Comparison of ENCODE assay signal across 5 cellular contexts in the genomic region with DNA sequence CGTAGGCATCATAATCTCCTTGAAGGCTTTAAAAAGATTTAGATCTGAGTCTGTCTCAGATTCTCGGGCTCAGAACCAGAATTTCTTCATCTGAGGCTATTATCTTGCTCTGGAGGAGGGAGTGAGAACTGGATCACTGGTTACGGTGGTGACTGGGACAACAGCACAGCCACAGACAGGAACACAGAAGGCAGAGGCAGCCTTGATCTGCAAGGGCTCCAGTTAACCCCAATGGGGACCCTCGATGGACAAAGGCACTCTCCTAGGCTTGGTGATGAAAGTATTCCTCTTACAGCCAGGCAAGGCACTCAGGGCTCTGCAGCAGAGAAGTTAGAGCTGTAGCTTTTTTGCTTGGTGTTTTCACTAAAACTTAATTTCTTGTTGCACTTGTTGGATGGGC.
DNase-seq lines count a peak whose midpoint lies in the region; ATAC-seq and TF ChIP-seq lines count a peak whose summit lies in the region.
"Not testable (repeated sequence)": the region's sequence is repeated elsewhere in the genome, so short reads cannot be mapped to it uniquely, and the experiment has no call there.

No MANE protein-coding gene starts in this region.

- not testable (repeated sequence) for TF ChIP-seq EP300 in upper lobe of left lung (IDR thresholded peaks at IDR 0.05)

- not testable (repeated sequence) for H3K36me3 ChIP-seq in lower lobe of right lung, upper lobe of left lung, upper lobe of right lung

- H3K4me3 ChIP-seq in lower lobe of right lung, upper lobe of left lung, upper lobe of right lung: not testable (repeated sequence)

- H3K27me3 ChIP-seq in lower lobe of right lung (ENCODE audit: low read depth); upper lobe of left lung; upper lobe of right lung: not testable (repeated sequence)

- TF ChIP-seq CTCF in lower lobe of right lung (IDR thresholded peaks at IDR 0.05); upper lobe of left lung (IDR thresholded peaks at IDR 0.05); upper lobe of right lung (IDR thresholded peaks at IDR 0.05): not testable (repeated sequence)

- H3K4me3 Mint-ChIP-seq in central memory CD8-positive, alpha-beta T cell = not testable (repeated sequence)

- no CpG with 5 or more reads among the region's 4 CpGs for WGBS in upper lobe of left lung, 2 donors

- H3K27ac Mint-ChIP-seq in central memory CD8-positive, alpha-beta T cell (ENCODE audit: low read depth) = not testable (repeated sequence)

- H3K4me1 ChIP-seq in lower lobe of right lung, upper lobe of left lung, upper lobe of right lung: not testable (repeated sequence)

- not testable (repeated sequence) for H3K9me3 Mint-ChIP-seq in central memory CD8-positive, alpha-beta T cell

- H3K9me3 ChIP-seq in lower lobe of right lung, upper lobe of left lung, upper lobe of right lung: not testable (repeated sequence)

- H3K4me1 Mint-ChIP-seq in central memory CD8-positive, alpha-beta T cell = not testable (repeated sequence)

- intact Hi-C loops in lower lobe of right lung (cut with DNase I); upper lobe of right lung (cut with DNase I): not testable (repeated sequence)

- not testable (repeated sequence) for H3K36me3 Mint-ChIP-seq in central memory CD8-positive, alpha-beta T cell (ENCODE audit: insufficient read depth)

- H3K27me3 Mint-ChIP-seq in central memory CD8-positive, alpha-beta T cell = not testable (repeated sequence)

- TF ChIP-seq POLR2A in upper lobe of left lung (IDR thresholded peaks at IDR 0.05) = not testable (repeated sequence)

- ATAC-seq in SK-N-SH treated with all-trans-retinoic acid at 6 μM for 48 hours (peak; percentile 47), lower lobe of right lung (peak; percentile 30 to 54), upper lobe of left lung (ENCODE audit: low FRiP score in 2 of 2) (peak; percentile 39 to 71), upper lobe of right lung (peak; percentile 71)
- ATAC-seq in central memory CD8-positive, alpha-beta T cell (replicated peaks; ENCODE audit: extremely low read depth, poor library complexity, severe bottlenecking) = peak; percentile 20

- not testable (repeated sequence) for DNase-seq in central memory CD8-positive, alpha-beta T cell (ENCODE audit: low spot score in 2 of 2); lower lobe of right lung; upper lobe of left lung; upper lobe of right lung

- H3K27ac ChIP-seq in lower lobe of right lung, upper lobe of left lung, upper lobe of right lung: not testable (repeated sequence)

Comparison
In these comparisons a context has a peak if more than half of its experiments do, and no peak if none do; other contexts are left out.
1. ATAC-seq: peak in every context shown above with its lines; median percentile 71 in upper lobe of right lung; 55 in upper lobe of left lung; 47 in SK-N-SH treated with all-trans-retinoic acid at 6 μM for 48 hours; 42 in lower lobe of right lung; 20 in central memory CD8-positive, alpha-beta T cell.